Comparison of ENCODE assay signal across 15 cellular contexts in genomic region chr5:126454081-126454480, GRCh38. TPM values are rescaled to one million over a fixed set of nuclear protein-coding genes. Genes with fewer than 3 reads are reported as not detected.
DNase-seq lines count a peak whose midpoint lies in the region; ATAC-seq and TF ChIP-seq lines count a peak whose summit lies in the region.
"Had no signal": no experiment of that assay in that cellular context is flagged by ENCODE, and none has a peak within 500 bp of the region (broad histone marks: within the 10 kb centered on the region; RNA-seq: fewer than 3 reads in every experiment).

No MANE protein-coding gene starts in this region.

- H3K9me3 ChIP-seq in uterus, result no peaks in the 10 kb centered on the region
- H3K9me3 ChIP-seq: Caco-2 had no signal

- H3K27me3 ChIP-seq in layer of hippocampus (ENCODE audit: control insufficient read depth, insufficient read depth, low read length) (no peaks in the 10 kb centered on the region), uterus (no peaks in the 10 kb centered on the region)
- H3K27me3 ChIP-seq: hepatocyte had no signal

- ATAC-seq in Right ventricle myocardium inferior (peak; percentile 68), HG02678 (IDR thresholded peaks at IDR 0.05; ENCODE audit: unreplicated experiment) (no peak)
- ATAC-seq in stimulated activated naive CD8-positive, alpha-beta T cell treated with anti-CD3 and anti-CD28 coated beads, Interleukin-15, amount 100 ng/mL, for 72 hours, result no peak

- H3K27ac ChIP-seq in layer of hippocampus (ENCODE audit: low read depth, low read length) (peak overlapping the region; percentile 86), uterus (peak overlapping the region; percentile 22 to 31)
- H3K27ac ChIP-seq: hepatocyte had no signal

- H3K4me1 Mint-ChIP-seq in stimulated activated naive CD8-positive, alpha-beta T cell treated with anti-CD3 and anti-CD28 coated beads, Interleukin-15, amount 100 ng/mL, for 72 hours, result peaks cover 58% of the 10 kb centered on the region

- TF ChIP-seq CTCF in choroid plexus epithelial cell (conservative IDR thresholded peaks at IDR 0.05; ENCODE audit: low read depth, low read length) (no peak), uterus (IDR thresholded peaks at IDR 0.05) (no peak)

- no peak overlapping the region for H3K27ac Mint-ChIP-seq in stimulated activated naive CD8-positive, alpha-beta T cell treated with anti-CD3 and anti-CD28 coated beads, Interleukin-15, amount 100 ng/mL, for 72 hours
- H3K27ac Mint-ChIP-seq: activated CD4-positive, alpha-beta memory T cell treated with anti-CD3 and anti-CD28 coated beads for 36 hours had no signal

- peaks cover 5 to 16% of the 10 kb centered on the region in 2 donors for H3K4me1 ChIP-seq in uterus
- H3K4me1 ChIP-seq: Caco-2 had no signal

- H3K4me3 ChIP-seq in choroid plexus epithelial cell (ENCODE audit: low read depth, low read length) (no peak overlapping the region), uterus (no peak overlapping the region)
- H3K4me3 ChIP-seq: hepatocyte, skin epidermis had no signal

- no peak overlapping the region for H3K4me3 Mint-ChIP-seq in stimulated activated naive CD8-positive, alpha-beta T cell treated with anti-CD3 and anti-CD28 coated beads, Interleukin-15, amount 100 ng/mL, for 72 hours
- H3K4me3 Mint-ChIP-seq: activated CD4-positive, alpha-beta memory T cell treated with anti-CD3 and anti-CD28 coated beads for 36 hours had no signal

- TF ChIP-seq POLR2A in uterus (IDR thresholded peaks at IDR 0.05), result no peak

- DNase-seq in Right ventricle myocardium inferior (ENCODE audit: missing footprints) (peak; percentile 67), cardiac septum (ENCODE audit: low spot score) (no peak), choroid plexus epithelial cell (ENCODE audit: low read depth) (peak; percentile 40), uterus (no peak), dermis blood vessel endothelial cell (no peak)
- no peak for DNase-seq in stimulated activated naive CD8-positive, alpha-beta T cell treated with anti-CD3 and anti-CD28 coated beads, Interleukin-15, amount 100 ng/mL, for 72 hours
- DNase-seq: ACHN; activated CD4-positive, alpha-beta memory T cell treated with anti-CD3 and anti-CD28 coated beads for 36 hours; Caco-2; KG1; NCI-H774 had no signal

- H3K27me3 Mint-ChIP-seq in stimulated activated naive CD8-positive, alpha-beta T cell treated with anti-CD3 and anti-CD28 coated beads, Interleukin-15, amount 100 ng/mL, for 72 hours, result no peaks in the 10 kb centered on the region
- H3K27me3 Mint-ChIP-seq: activated CD4-positive, alpha-beta memory T cell treated with anti-CD3 and anti-CD28 coated beads for 36 hours had no signal

- no peaks in the 10 kb centered on the region for H3K36me3 ChIP-seq in uterus

- intact Hi-C loops in Right ventricle myocardium inferior (cut with DNase I) (no loop called here), cardiac septum (cut with DNase I) (no loop called here), uterus (cut with DNase I; ENCODE audit: low total_unique reads) (no loop called here)

- H3K9me3 Mint-ChIP-seq in stimulated activated naive CD8-positive, alpha-beta T cell treated with anti-CD3 and anti-CD28 coated beads, Interleukin-15, amount 100 ng/mL, for 72 hours, result no peaks in the 10 kb centered on the region
- H3K9me3 Mint-ChIP-seq: activated CD4-positive, alpha-beta memory T cell treated with anti-CD3 and anti-CD28 coated beads for 36 hours had no signal

RNA-seq across cellular contexts. Expression of gene GRAMD2B, which starts 30.9 kb away (rescaled TPM):
- total RNA-seq in Right ventricle myocardium inferior, result 29.3 TPM
- 33.4 TPM for total RNA-seq in cardiac septum
- 10 to 100 TPM; 34.0 to 91.5 (median 58.8) TPM for total RNA-seq in uterus
- total RNA-seq in dermis blood vessel endothelial cell, result 7.3 and 13.9 TPM in 2 replicates

Comparison
In these comparisons a context has a peak if more than half of its experiments do, and no peak if none do; other contexts are left out.
1. DNase-seq: peak in Right ventricle myocardium inferior (single experiment) and choroid plexus epithelial cell (single experiment); none in cardiac septum (single experiment), uterus (0 of 2), stimulated activated naive CD8-positive, alpha-beta T cell treated with anti-CD3 and anti-CD28 coated beads, Interleukin-15, amount 100 ng/mL, for 72 hours (0 of 2) and dermis blood vessel endothelial cell (single experiment).